14 cellular contexts compared by ENCODE assay signal in genomic region chr12:121964813-121965643, GRCh38. TPM values are rescaled to one million over a fixed set of nuclear protein-coding genes. Genes with fewer than 3 reads are reported as not detected.
DNase-seq lines count a peak whose midpoint lies in the region; FAIRE-seq and TF ChIP-seq lines count a peak whose summit lies in the region.
"Had no signal": no experiment of that assay in that cellular context is flagged by ENCODE, and none has a peak within 500 bp of the region (broad histone marks: within the 10 kb centered on the region; RNA-seq: fewer than 3 reads in every experiment).

No MANE protein-coding gene starts in this region.

- H4K20me1 ChIP-seq in fibroblast of lung (ENCODE audit: control insufficient read depth, extremely low read depth, insufficient read depth, low read length), result no peaks in the 10 kb centered on the region

- no peak for TF ChIP-seq CTCF in fibroblast of lung (conservative IDR thresholded peaks at IDR 0.05 in 1 of 2, IDR thresholded peaks at IDR 0.05 in 1 of 2; ENCODE audit: low read depth in 1 of 2, low read length in 2 of 2)

- peaks cover 2% of the 10 kb centered on the region for H3K36me3 ChIP-seq in fibroblast of lung (ENCODE audit: control insufficient read depth, insufficient read depth, low read length)
- H3K36me3 ChIP-seq: left lung had no signal

- no peaks in the 10 kb centered on the region for H3K79me2 ChIP-seq in fibroblast of lung (ENCODE audit: control insufficient read depth, insufficient read depth, low read length)

- no peaks in the 10 kb centered on the region for H3K27me3 ChIP-seq in fibroblast of lung (ENCODE audit: control insufficient read depth, insufficient read depth, low read length)
- H3K27me3 ChIP-seq: left lung had no signal

- no peak overlapping the region for H2AFZ ChIP-seq in fibroblast of lung (ENCODE audit: low read length)

- H3K27ac ChIP-seq in fibroblast of lung (ENCODE audit: insufficient read depth, low read length), result no peak overlapping the region
- H3K27ac ChIP-seq: 22Rv1, coronary artery, KMS-11, left lung had no signal

- peak overlapping the region; percentile 44 for H3K4me2 ChIP-seq in fibroblast of lung (ENCODE audit: extremely low read depth, insufficient read depth, low read length)
- H3K4me2 ChIP-seq: KMS-11 had no signal

- DNase-seq in NCI-H2171 treated with DMSO at 0.1 percent for 48 hours (lab: John Stamatoyannopoulos, UW), result peak; percentile 67
- DNase-seq in NCI-H2171 (lab: John Stamatoyannopoulos, UW), result no peak
- DNase-seq in RCC 7860 (ENCODE audit: low spot score), result peak; percentile 57
- DNase-seq in fibroblast of lung (ENCODE audit: low read depth in 2 of 2), result peak; percentile 44 to 93
- peak; percentile 36 for DNase-seq in stromal cell of bone marrow (ENCODE audit: low read depth)
- no peak for DNase-seq in SIG-M5 treated with dmso at 0.1 percent for 504 hours (lab: John Stamatoyannopoulos, UW; ENCODE audit: unreplicated experiment)
- DNase-seq in anterior cingulate cortex (lab: John Stamatoyannopoulos, UW), result no peak
- no peak for DNase-seq in NCI-H1694 treated with DMSO at 0.1 percent for 48 hours (lab: John Stamatoyannopoulos, UW)
- DNase-seq: left lung, RPMI8226, small intestine had no signal

- peak; percentile 83 for FAIRE-seq in RCC 7860 (lab: Jason Lieb, UNC)
- FAIRE-seq: small intestine had no signal

- no peaks in the 10 kb centered on the region for H3K9me3 ChIP-seq in fibroblast of lung (ENCODE audit: control insufficient read depth, insufficient read depth, low read depth, low read length)
- H3K9me3 ChIP-seq: left lung had no signal

- H3K4me3 ChIP-seq in fibroblast of lung (replicated peaks in 1 of 4; ENCODE audit: control extremely low read depth in 1 of 4, insufficient read depth in 1 of 4, low read depth in 3 of 4, low read length in 4 of 4), result no peak overlapping the region
- H3K4me3 ChIP-seq: coronary artery, left lung had no signal

- H3K4me1 ChIP-seq in fibroblast of lung (ENCODE audit: control insufficient read depth, extremely low read depth, insufficient read depth, low read length), result peaks cover 3% of the 10 kb centered on the region

- H3K9ac ChIP-seq in fibroblast of lung (ENCODE audit: insufficient read depth, low read length), result no peak overlapping the region
- H3K9ac ChIP-seq: KMS-11 had no signal

RNA-seq across cellular contexts. Expression of gene CFAP251, which starts 46.6 kb away (rescaled TPM):
- 3.9 and 7.9 TPM in 2 replicates for total RNA-seq in fibroblast of lung
- 2.7 and 4.4 TPM in 2 replicates for polyA plus RNA-seq in fibroblast of lung
- 2.3 and 4.3 TPM in 2 replicates for polyA plus RNA-seq in fibroblast of lung (2012)
- 5.5 and 13.2 TPM in 2 replicates for polyA minus RNA-seq in fibroblast of lung (ENCODE audit: low replicate concordance)

RNA-seq across cellular contexts. Expression of gene BCL7A, which starts 56.7 kb away (rescaled TPM):
- 4.9 and 7.4 TPM in 2 replicates for total RNA-seq in fibroblast of lung
- 3.8 and 8.0 TPM in 2 replicates for polyA plus RNA-seq in fibroblast of lung
- 3.8 and 6.5 TPM in 2 replicates for polyA plus RNA-seq in fibroblast of lung (2012)
- polyA minus RNA-seq in fibroblast of lung (ENCODE audit: low replicate concordance), result 7.7 and 7.8 TPM in 2 replicates

Comparison
In these comparisons a context has a peak if more than half of its experiments do, and no peak if none do; other contexts are left out.
1. DNase-seq: peak in NCI-H2171 treated with DMSO at 0.1 percent for 48 hours (single experiment), RCC 7860 (single experiment), fibroblast of lung (2 of 2) and stromal cell of bone marrow (single experiment); none in NCI-H2171 (single experiment), SIG-M5 treated with dmso at 0.1 percent for 504 hours (single experiment), anterior cingulate cortex (0 of 58) and NCI-H1694 treated with DMSO at 0.1 percent for 48 hours (single experiment).